In the genomic region with DNA sequence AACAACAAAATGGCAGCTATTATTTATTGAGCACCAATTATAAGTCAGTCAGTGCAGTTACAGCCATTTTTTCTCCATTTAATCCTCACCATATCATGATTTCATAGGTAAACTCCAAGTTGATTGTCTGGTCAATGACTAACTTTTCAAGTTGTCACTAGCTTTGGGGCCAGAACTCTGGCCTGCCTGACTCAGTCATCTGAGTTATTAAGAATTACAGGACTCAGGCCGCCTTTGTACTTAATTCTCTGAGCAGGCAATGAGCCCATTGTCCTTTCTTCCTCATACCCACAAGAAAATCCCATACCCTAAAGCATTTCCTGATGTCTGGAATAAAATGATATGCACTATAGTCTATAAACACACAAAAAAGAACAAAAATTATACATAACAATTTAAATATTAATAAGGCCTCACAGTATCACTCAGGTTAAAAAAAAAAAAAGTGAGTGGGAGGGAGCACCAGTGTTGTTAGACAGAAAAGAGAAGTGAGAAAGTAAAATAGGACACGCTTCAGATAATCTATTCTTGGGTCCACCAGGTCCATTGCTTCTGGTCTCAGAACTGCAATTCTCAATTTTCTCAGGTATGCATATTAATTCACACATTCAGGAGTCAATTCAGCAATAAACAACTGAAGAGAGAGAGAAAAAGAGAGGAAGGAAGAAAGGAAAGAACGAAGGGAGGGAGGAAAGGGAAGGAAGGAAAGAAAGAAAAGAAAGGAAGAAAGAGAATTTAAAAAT, we compare ENCODE assay signal across 11 cellular contexts.
DNase-seq lines count a peak whose midpoint lies in the region; ATAC-seq, FAIRE-seq and TF ChIP-seq lines count a peak whose summit lies in the region.
"Had no signal": no experiment of that assay in that cellular context is flagged by ENCODE, and none has a peak within 500 bp of the region (broad histone marks: within the 10 kb centered on the region; RNA-seq: fewer than 3 reads in every experiment).

No MANE protein-coding gene starts in this region.

- H3K4me2 ChIP-seq in astrocyte (ENCODE audit: low read length): no peak overlapping the region

- peaks cover 6% of the 10 kb centered on the region for H3K4me1 Mint-ChIP-seq in astrocyte (ENCODE audit: low read depth, unreplicated experiment)
- H3K4me1 Mint-ChIP-seq in natural killer cell: peaks cover 0 to 5% of the 10 kb centered on the region in 2 donors

- H3K9me3 ChIP-seq in astrocyte (ENCODE audit: insufficient read depth, low read depth, low read length): no peaks in the 10 kb centered on the region

- no peak for FAIRE-seq in astrocyte (lab: Jason Lieb, UNC)

- no peak overlapping the region for H3K9ac ChIP-seq in astrocyte (ENCODE audit: low read length)

- H3K4me1 ChIP-seq in astrocyte (ENCODE audit: insufficient read depth, low read length): peaks cover 11% of the 10 kb centered on the region

- H3K27ac ChIP-seq in astrocyte (ENCODE audit: low read depth, low read length): no peak overlapping the region

- ATAC-seq in GM21360 (IDR thresholded peaks at IDR 0.05; ENCODE audit: unreplicated experiment) (peak; percentile 87), HG03139 (IDR thresholded peaks at IDR 0.05; ENCODE audit: unreplicated experiment) (peak; percentile 79), natural killer cell (no peak)
- ATAC-seq: naive thymus-derived CD4-positive, alpha-beta T cell had no signal

- H3K4me3 ChIP-seq in GM12865 (ENCODE audit: low read depth, low read length): peak overlapping the region; percentile 25; the same call in 1 of the 2 replicates
- no peak overlapping the region for H3K4me3 ChIP-seq in astrocyte (ENCODE audit: insufficient read depth, low read depth, low read length)

- intact Hi-C loops in natural killer cell (cut with micrococcal nuclease): no loop called here

- H3K36me3 Mint-ChIP-seq in astrocyte (ENCODE audit: low read depth, unreplicated experiment) (no peaks in the 10 kb centered on the region), natural killer cell (no peaks in the 10 kb centered on the region)

- H3K9me3 Mint-ChIP-seq in astrocyte (ENCODE audit: unreplicated experiment): no peaks in the 10 kb centered on the region
- H3K9me3 Mint-ChIP-seq in natural killer cell: no peaks in the 10 kb centered on the region
- H3K9me3 Mint-ChIP-seq: naive thymus-derived CD4-positive, alpha-beta T cell had no signal

- H3K4me3 Mint-ChIP-seq in astrocyte (ENCODE audit: unreplicated experiment): no peak overlapping the region
- no peak overlapping the region for H3K4me3 Mint-ChIP-seq in natural killer cell
- H3K4me3 Mint-ChIP-seq: naive thymus-derived CD4-positive, alpha-beta T cell had no signal

- TF ChIP-seq CTCF in GM12865 (IDR thresholded peaks at IDR 0.05; ENCODE audit: insufficient read depth, low read depth, low read length, missing control alignments) (no peak), astrocyte (IDR thresholded peaks at IDR 0.05; ENCODE audit: insufficient read depth, low read depth, low read length) (no peak), natural killer cell (IDR thresholded peaks at IDR 0.05) (no peak)

- no peaks in the 10 kb centered on the region for H4K20me1 ChIP-seq in astrocyte (ENCODE audit: insufficient read depth, low read length)

- H3K79me2 ChIP-seq in astrocyte (ENCODE audit: insufficient read depth, low read length): peaks cover 13% of the 10 kb centered on the region

- H3K27me3 Mint-ChIP-seq in astrocyte (ENCODE audit: low read depth, unreplicated experiment) (no peaks in the 10 kb centered on the region), natural killer cell (ENCODE audit: low read depth in 2 of 2) (no peaks in the 10 kb centered on the region)
- H3K27me3 Mint-ChIP-seq: naive thymus-derived CD4-positive, alpha-beta T cell had no signal

- H3K27ac Mint-ChIP-seq in astrocyte (ENCODE audit: unreplicated experiment) (peak overlapping the region; percentile 80), natural killer cell (no peak overlapping the region)
- H3K27ac Mint-ChIP-seq: naive thymus-derived CD4-positive, alpha-beta T cell had no signal

- H3K36me3 ChIP-seq in astrocyte (ENCODE audit: insufficient read depth, low read length): no peaks in the 10 kb centered on the region

- H3K27me3 ChIP-seq in astrocyte (ENCODE audit: insufficient read depth, low read length): no peaks in the 10 kb centered on the region

- H2AFZ ChIP-seq in astrocyte (ENCODE audit: low read depth, low read length): no peak overlapping the region

- DNase-seq in GM12865 (ENCODE audit: low read depth): peak; percentile 77
- no peak for DNase-seq in astrocyte (ENCODE audit: low read depth)
- no peak for DNase-seq in NCI-H345 (lab: John Stamatoyannopoulos, UW)
- DNase-seq in natural killer cell: no peak
- DNase-seq in T-helper 1 cell: no peak
- DNase-seq in NCI-H1048 (lab: John Stamatoyannopoulos, UW): no peak
- DNase-seq: activated effector memory CD4-positive, alpha-beta T cell treated with anti-CD3 and anti-CD28 coated beads, Interleukin-2, amount 50 U/mL, for 16 hours; naive thymus-derived CD4-positive, alpha-beta T cell; Right ventricle myocardium superior had no signal

Comparison
In these comparisons a context has a peak if more than half of its experiments do, and no peak if none do; other contexts are left out.
1. ATAC-seq: peak in GM21360 (single experiment) and HG03139 (single experiment); none in natural killer cell (0 of 3).